Comparison of ENCODE assay signal across 8 cellular contexts in the genomic region with DNA sequence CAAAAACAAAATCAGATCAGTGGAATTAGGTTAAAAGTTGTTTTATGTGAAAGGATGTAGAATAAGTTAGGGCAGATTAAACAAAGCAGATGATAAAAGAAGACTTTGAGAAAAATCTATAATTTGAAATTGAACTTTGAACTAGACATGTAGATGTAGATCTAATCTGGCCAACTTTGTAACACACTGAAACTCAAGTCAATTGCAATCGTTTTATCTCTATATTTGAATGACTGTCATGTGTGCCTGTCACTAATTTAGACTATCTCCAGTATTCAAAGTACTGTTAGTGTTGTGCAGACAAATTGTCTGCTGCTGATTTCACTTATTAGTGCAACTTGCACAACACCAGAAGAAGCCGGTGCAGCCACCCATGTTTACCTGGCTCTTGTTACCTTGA. TPM values are rescaled to one million over a fixed set of nuclear protein-coding genes. Genes with fewer than 3 reads are reported as not detected.
"Had no signal": no experiment of that assay in that cellular context is flagged by ENCODE, and none has a peak within 500 bp of the region (broad histone marks: within the 10 kb centered on the region; RNA-seq: fewer than 3 reads in every experiment).

No MANE protein-coding gene starts in this region.

- H3K4me2 ChIP-seq: GM23338 had no signal

- H2AFZ ChIP-seq: GM23338 had no signal

- H3K4me3 ChIP-seq: GM23338 had no signal

- DNase-seq: H9, HCEC 1CT, HFFc6, KBM-7 had no signal

- ATAC-seq: GM23338 had no signal

RNA-seq across cellular contexts. Expression of a gene that starts 39.8 kb away (rescaled TPM):
- total RNA-seq: GM23338, H1, H9, HFFc6, HT-29 had no signal
- polyA plus RNA-seq: IgD-negative memory B cell had no signal
